23 cellular contexts compared by ENCODE assay signal in the genomic region with DNA sequence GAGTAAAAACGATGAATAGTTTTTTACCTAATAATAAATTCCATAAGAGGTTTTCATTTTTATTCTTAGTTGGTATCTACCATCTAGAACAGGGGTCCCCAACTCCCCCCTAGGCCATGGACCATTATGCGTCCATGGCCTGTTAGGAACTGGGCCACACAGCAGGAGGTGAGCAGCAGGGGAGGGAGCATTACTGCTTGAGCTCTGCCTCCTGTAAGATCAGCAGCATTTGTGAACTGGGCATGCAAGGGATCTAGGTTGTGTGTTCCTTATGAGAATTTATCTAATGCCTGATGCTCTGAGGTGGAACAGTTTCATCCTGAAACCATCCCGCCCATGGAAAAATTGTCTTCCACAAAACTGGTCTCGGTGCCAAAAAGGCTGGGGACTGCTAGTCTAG. TPM values are rescaled to one million over a fixed set of nuclear protein-coding genes. Genes with fewer than 3 reads are reported as not detected.
A peak's percentile ranks its signal among the peaks of the same experiment; 100 is the strongest.
DNase-seq lines count a peak whose midpoint lies in the region; ATAC-seq, FAIRE-seq and TF ChIP-seq lines count a peak whose summit lies in the region.
"Had no signal": no experiment of that assay in that cellular context is flagged by ENCODE, and none has a peak within 500 bp of the region (broad histone marks: within the 10 kb centered on the region; RNA-seq: fewer than 3 reads in every experiment).

No MANE protein-coding gene starts in this region.

- H3K4me1 Mint-ChIP-seq in CD4-positive, CD25-positive, alpha-beta regulatory T cell, result peaks cover 35 to 78% (median 50%) of the 10 kb centered on the region in 4 donors
- H3K4me1 Mint-ChIP-seq in glutamatergic neuron (ENCODE audit: low read depth, unreplicated experiment), result peaks cover 7% of the 10 kb centered on the region

- peak overlapping the region in 2 of 4 donors; percentile 22 to 45 for H3K4me3 Mint-ChIP-seq in CD4-positive, CD25-positive, alpha-beta regulatory T cell
- H3K4me3 Mint-ChIP-seq in glutamatergic neuron (ENCODE audit: unreplicated experiment), result peak overlapping the region; percentile 10
- H3K4me3 Mint-ChIP-seq: type B pancreatic cell had no signal

- TF ChIP-seq CTCF in glutamatergic neuron (IDR thresholded peaks at IDR 0.05; ENCODE audit: partially characterized antibody, unreplicated experiment), result no peak

- peaks cover 15% of the 10 kb centered on the region for H3K36me3 Mint-ChIP-seq in CD4-positive, CD25-positive, alpha-beta regulatory T cell
- H3K36me3 Mint-ChIP-seq in glutamatergic neuron (ENCODE audit: unreplicated experiment), result no peaks in the 10 kb centered on the region

- FAIRE-seq in GM12891 (lab: Jason Lieb, UNC), result peak; percentile 71
- FAIRE-seq: bronchial epithelial cell had no signal

- H3K9me3 Mint-ChIP-seq in CD4-positive, CD25-positive, alpha-beta regulatory T cell, result no peaks in the 10 kb centered on the region
- H3K9me3 Mint-ChIP-seq in glutamatergic neuron (ENCODE audit: unreplicated experiment), result peaks cover 7% of the 10 kb centered on the region
- H3K9me3 Mint-ChIP-seq: naive B cell had no signal

- peaks cover 33% of the 10 kb centered on the region for H3K4me1 ChIP-seq in CD4-positive, CD25-positive, alpha-beta regulatory T cell (ENCODE audit: control insufficient read depth, insufficient read depth, low read length, poor library complexity, severe bottlenecking)
- peaks cover 0 to 11% of the 10 kb centered on the region in 2 donors for H3K4me1 ChIP-seq in aorta (ENCODE audit: control insufficient read depth in 1 of 2, insufficient read depth in 2 of 2, low read length in 2 of 2)

- no peak overlapping the region for H3K27ac ChIP-seq in CD4-positive, CD25-positive, alpha-beta regulatory T cell (ENCODE audit: insufficient read depth, low read length, poor library complexity, severe bottlenecking)
- no peak overlapping the region for H3K27ac ChIP-seq in aorta (ENCODE audit: low read depth in 1 of 2, low read length in 2 of 2)
- H3K27ac ChIP-seq: epithelial cell of prostate, foreskin keratinocyte, stomach had no signal

- H3K4me3 ChIP-seq in CD4-positive, CD25-positive, alpha-beta regulatory T cell (ENCODE audit: low read depth, low read length), result no peak overlapping the region
- no peak overlapping the region for H3K4me3 ChIP-seq in aorta (ENCODE audit: low read length in 2 of 2)
- H3K4me3 ChIP-seq: MG63, stomach had no signal

- intact Hi-C loops in aorta (cut with DNase I), result no loop called here

- H3K27me3 Mint-ChIP-seq in CD4-positive, CD25-positive, alpha-beta regulatory T cell, result no peaks in the 10 kb centered on the region
- peaks cover 4% of the 10 kb centered on the region for H3K27me3 Mint-ChIP-seq in glutamatergic neuron (ENCODE audit: unreplicated experiment)
- H3K27me3 Mint-ChIP-seq: naive B cell, type B pancreatic cell had no signal

- no peak for TF ChIP-seq POLR2A in GM12891 (IDR thresholded peaks at IDR 0.05; ENCODE audit: low read depth, low read length)

- no peaks in the 10 kb centered on the region for H3K9me3 ChIP-seq in CD4-positive, CD25-positive, alpha-beta regulatory T cell (ENCODE audit: control insufficient read depth in 2 of 2, low read length in 2 of 2)
- no peaks in the 10 kb centered on the region for H3K9me3 ChIP-seq in aorta (ENCODE audit: control insufficient read depth, low read length)
- H3K9me3 ChIP-seq: Caco-2, MG63, stomach had no signal

- H3K27ac Mint-ChIP-seq in CD4-positive, CD25-positive, alpha-beta regulatory T cell, result peak overlapping the region in 2 of 3 donors; percentile 52 to 59
- no peak overlapping the region for H3K27ac Mint-ChIP-seq in glutamatergic neuron (ENCODE audit: unreplicated experiment)
- H3K27ac Mint-ChIP-seq: type B pancreatic cell had no signal

- H3K36me3 ChIP-seq in CD4-positive, CD25-positive, alpha-beta regulatory T cell (ENCODE audit: control insufficient read depth, insufficient read depth, low read length), result peaks cover 17% of the 10 kb centered on the region
- H3K36me3 ChIP-seq in aorta (ENCODE audit: control insufficient read depth in 1 of 2, insufficient read depth in 2 of 2, low read length in 1 of 2), result no peaks in the 10 kb centered on the region

- H3K27me3 ChIP-seq in CD4-positive, CD25-positive, alpha-beta regulatory T cell (ENCODE audit: control insufficient read depth, insufficient read depth, low read length), result no peaks in the 10 kb centered on the region
- no peaks in the 10 kb centered on the region for H3K27me3 ChIP-seq in aorta (ENCODE audit: control insufficient read depth in 1 of 2, insufficient read depth in 2 of 2, low read length in 1 of 2)
- H3K27me3 ChIP-seq: foreskin keratinocyte, MG63, stomach had no signal

- 83 to 84% methylated on average over 4 of the region's 4 CpGs for WGBS in aorta, 2 donors

- DNase-seq in CD4-positive, CD25-positive, alpha-beta regulatory T cell, result no peak
- DNase-seq in GM12891 (ENCODE audit: insufficient read length, low spot score), result no peak
- DNase-seq in glutamatergic neuron, result no peak
- no peak for DNase-seq in AML-193 (lab: John Stamatoyannopoulos, UW)
- DNase-seq in aorta, result no peak
- DNase-seq: activated CD4-positive, alpha-beta T cell treated with anti-CD3 and anti-CD28 coated beads, Interleukin-2, amount 50 U/mL, for 48 hours; activated T-cell treated with anti-CD3 and anti-CD28 coated beads, Interleukin-2, amount 50 U/mL, for 48 hours; Caco-2; dermis blood vessel endothelial cell; foreskin keratinocyte; hypothalamus; IMR-90; mammary epithelial cell; MG63; naive B cell; NCI-H1436 treated with DMSO at 0.1 percent for 48 hours; NCI-H748 treated with DMSO at 0.1 percent for 48 hours; stimulated activated CD4-positive, alpha-beta T cell treated with anti-CD3 and anti-CD28 coated beads, Interleukin-2, amount 100 ng/mL, for 24 hours; stomach had no signal

- no peak for ATAC-seq in CD4-positive, CD25-positive, alpha-beta regulatory T cell (ENCODE audit: low read depth in 2 of 2)
- ATAC-seq in HG02759 (IDR thresholded peaks at IDR 0.05; ENCODE audit: unreplicated experiment), result no peak
- ATAC-seq in aorta (ENCODE audit: low FRiP score), result no peak
- ATAC-seq: foreskin keratinocyte had no signal

TF ChIP-seq in GM12891, 5 proteins besides CTCF, POLR2A, EP300 and RAD21:
- TF ChIP-seq PAX5 (IDR thresholded peaks at IDR 0.05; ENCODE audit: insufficient read depth, low read length, severe bottlenecking), result no peak
- no peak for TF ChIP-seq SPI1 (IDR thresholded peaks at IDR 0.05; ENCODE audit: low read depth, low read length)
- no peak for TF ChIP-seq TAF1 (IDR thresholded peaks at IDR 0.05; ENCODE audit: low read depth, low read length)
- TF ChIP-seq POU2F2 (IDR thresholded peaks at IDR 0.05; ENCODE audit: low read depth, low read length), result no peak
- no peak for TF ChIP-seq POLR2AphosphoS5 (IDR thresholded peaks at IDR 0.05; ENCODE audit: low read depth, low read length)
TF ChIP-seq in GM12891: peak in this region for 0.

RNA-seq across cellular contexts. Expression of a gene that starts 5.9 kb away (rescaled TPM):
- 90.9 TPM for total RNA-seq in CD4-positive, CD25-positive, alpha-beta regulatory T cell
- polyA plus RNA-seq in CD4-positive, CD25-positive, alpha-beta regulatory T cell, result 10 to 100 TPM; 41.6 to 55.4 (median 47.7) TPM
- 38.7 TPM for polyA plus RNA-seq in GM12891 (2012; ENCODE audit: low read depth, missing spikeins)
- 403 TPM for total RNA-seq in glutamatergic neuron (ENCODE audit: unreplicated experiment)
- 100 to 1,000 TPM in 1 of 2 donors, 10 to 100 TPM in 1; 87.6 to 150 TPM for total RNA-seq in aorta
- polyA plus RNA-seq in aorta, result 10 to 100 TPM; 27.8 to 79.3 TPM

RNA-seq across cellular contexts. Expression of a gene that starts 15.4 kb away (rescaled TPM):
- 9.8 TPM for total RNA-seq in CD4-positive, CD25-positive, alpha-beta regulatory T cell
- polyA plus RNA-seq in CD4-positive, CD25-positive, alpha-beta regulatory T cell, result 10 to 100 TPM; 20.8 to 29.7 (median 23.7) TPM
- polyA plus RNA-seq in GM12891 (2012; ENCODE audit: low read depth, missing spikeins), result 3.5 TPM
- 45.7 TPM for total RNA-seq in glutamatergic neuron (ENCODE audit: unreplicated experiment)
- 10 to 100 TPM; 49.5 to 85.1 TPM for total RNA-seq in aorta
- polyA plus RNA-seq in aorta, result 10 to 100 TPM; 19.0 to 40.1 TPM

RNA-seq across cellular contexts. Expression of a gene that starts 51.0 kb away (rescaled TPM):
- 84.7 TPM for total RNA-seq in CD4-positive, CD25-positive, alpha-beta regulatory T cell
- 100 to 1,000 TPM; 261 to 413 (median 305) TPM for polyA plus RNA-seq in CD4-positive, CD25-positive, alpha-beta regulatory T cell
- 334 TPM for polyA plus RNA-seq in GM12891 (2012; ENCODE audit: low read depth, missing spikeins)
- 114 TPM for total RNA-seq in glutamatergic neuron (ENCODE audit: unreplicated experiment)
- total RNA-seq in aorta, result 100 to 1,000 TPM in 1 of 2 donors, 10 to 100 TPM in 1; 68.1 to 112 TPM
- 100 to 1,000 TPM; 112 to 226 TPM for polyA plus RNA-seq in aorta

RNA-seq across cellular contexts. Expression of a gene that starts 51.7 kb away (rescaled TPM):
- 21.0 TPM for total RNA-seq in CD4-positive, CD25-positive, alpha-beta regulatory T cell
- 10 to 100 TPM; 21.9 to 38.4 (median 30.7) TPM for polyA plus RNA-seq in CD4-positive, CD25-positive, alpha-beta regulatory T cell
- 7.6 TPM for polyA plus RNA-seq in GM12891 (2012; ENCODE audit: low read depth, missing spikeins)
- total RNA-seq in glutamatergic neuron (ENCODE audit: unreplicated experiment), result 11.0 TPM
- 10 to 100 TPM; 12.4 to 17.9 TPM for total RNA-seq in aorta
- polyA plus RNA-seq in aorta, result 1 to 10 TPM; 8.0 to 8.1 TPM

RNA-seq across cellular contexts. Expression of a gene that starts 59.3 kb away (rescaled TPM):
- 27.1 TPM for total RNA-seq in CD4-positive, CD25-positive, alpha-beta regulatory T cell
- polyA plus RNA-seq in CD4-positive, CD25-positive, alpha-beta regulatory T cell, result 10 to 100 TPM; 26.2 to 35.1 (median 29.9) TPM
- polyA plus RNA-seq in GM12891 (2012; ENCODE audit: low read depth, missing spikeins), result 53.2 TPM
- total RNA-seq in glutamatergic neuron (ENCODE audit: unreplicated experiment), result 17.3 TPM
- 10 to 100 TPM; 15.7 to 19.8 TPM for total RNA-seq in aorta
- polyA plus RNA-seq in aorta, result 10 to 100 TPM; 28.0 to 31.2 TPM
